1 cellular context compared by ENCODE assay signal in genomic region chr16:67944690-67945391, GRCh38.
A peak's percentile ranks its signal among the peaks of the same experiment; 100 is the strongest.
TF ChIP-seq lines count a peak whose summit lies in the region.

No MANE protein-coding gene starts in this region.

TF ChIP-seq in K562, 482 proteins besides CTCF, POLR2A, EP300 and RAD21:
- TF ChIP-seq POLR2G (IDR thresholded peaks at IDR 0.05; ENCODE audit: low read depth, low read length) (peak; percentile 53), ZNF740 (CRISPR knock-in tag; IDR thresholded peaks at IDR 0.05) (0 out of 2 replicates have a peak, but pooled peaks have one; percentile 12), ZNF740 (tag; IDR thresholded peaks at IDR 0.05) (no peak), KLF16 (IDR thresholded peaks at IDR 0.05) (no peak)
